Comparison of ENCODE assay signal across 15 cellular contexts in the genomic region with DNA sequence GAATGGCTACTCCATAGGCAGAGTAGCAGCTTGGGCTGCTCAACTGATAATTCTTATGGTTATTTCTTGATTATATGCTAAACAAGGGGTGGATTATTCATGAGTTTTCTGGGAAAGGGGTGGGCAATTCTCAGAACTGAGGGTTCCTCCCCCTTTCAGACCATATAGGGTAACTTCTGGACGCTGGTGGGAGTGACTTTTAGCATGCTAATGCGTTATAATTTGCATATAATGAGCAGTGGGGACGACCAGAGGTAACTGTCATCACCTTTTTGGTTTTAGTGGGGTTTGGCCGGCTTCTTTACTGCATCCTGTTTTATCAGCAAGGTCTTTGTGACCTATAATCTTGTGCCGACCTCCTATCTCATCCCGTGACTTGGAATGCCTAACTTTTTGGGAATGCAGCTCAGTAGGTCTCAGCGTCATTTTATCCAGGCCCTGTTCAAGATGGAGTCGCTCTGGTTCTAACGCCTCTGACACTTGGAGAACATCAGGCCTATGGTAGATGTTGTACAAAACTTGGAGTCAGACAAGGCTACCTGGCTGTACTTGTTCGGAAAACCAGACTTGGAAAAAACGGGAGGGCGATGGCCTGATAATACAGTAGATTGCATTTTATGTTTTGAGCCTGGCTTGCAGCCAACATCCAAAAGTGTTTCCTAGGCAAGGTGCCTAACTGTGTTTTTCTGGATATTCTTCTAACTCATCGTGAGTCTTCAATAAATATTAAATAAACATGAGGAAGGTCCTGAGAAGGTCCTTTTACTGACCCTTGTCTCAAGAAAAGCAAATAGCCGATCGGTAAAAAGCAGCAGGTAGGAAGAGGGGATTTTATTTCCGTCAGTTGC. TPM values are rescaled to one million over a fixed set of nuclear protein-coding genes. Genes with fewer than 3 reads are reported as not detected.
DNase-seq lines count a peak whose midpoint lies in the region; ATAC-seq and TF ChIP-seq lines count a peak whose summit lies in the region.
"Had no signal": no experiment of that assay in that cellular context is flagged by ENCODE, and none has a peak within 500 bp of the region (broad histone marks: within the 10 kb centered on the region; RNA-seq: fewer than 3 reads in every experiment).

No MANE protein-coding gene starts in this region.

- peak overlapping the region; percentile 29 for H3K27ac Mint-ChIP-seq in activated CD4-positive, alpha-beta T cell treated with anti-CD3 and anti-CD28 coated beads, Interleukin-2, amount 10 ng/mL, durations not matched to agents 24 days and 14 days
- no peak overlapping the region for H3K27ac Mint-ChIP-seq in activated CD4-positive, alpha-beta T cell treated with anti-CD3 and anti-CD28 coated beads for 36 hours

- peak overlapping the region; percentile 87 for H3K4me2 ChIP-seq in OCI-LY3 (ENCODE audit: low read length)

- no peaks in the 10 kb centered on the region for H3K27me3 Mint-ChIP-seq in activated CD4-positive, alpha-beta T cell treated with anti-CD3 and anti-CD28 coated beads, Interleukin-2, amount 10 ng/mL, durations not matched to agents 24 days and 14 days
- no peaks in the 10 kb centered on the region for H3K27me3 Mint-ChIP-seq in activated CD4-positive, alpha-beta T cell treated with anti-CD3 and anti-CD28 coated beads for 36 hours

- no peak for TF ChIP-seq EP300 in gastroesophageal sphincter (IDR thresholded peaks at IDR 0.05)

- CTCF ChIA-PET in activated CD4-positive, alpha-beta T cell treated with anti-CD3 and anti-CD28 coated beads for 36 hours (lab: Charles Lee) = no interaction called here
- CTCF ChIA-PET in A673 (lab: Charles Lee) = no interaction called here

- no peaks in the 10 kb centered on the region for H3K9me3 Mint-ChIP-seq in activated CD4-positive, alpha-beta T cell treated with anti-CD3 and anti-CD28 coated beads, Interleukin-2, amount 10 ng/mL, durations not matched to agents 24 days and 14 days
- no peaks in the 10 kb centered on the region for H3K9me3 Mint-ChIP-seq in activated CD4-positive, alpha-beta T cell treated with anti-CD3 and anti-CD28 coated beads for 36 hours (ENCODE audit: low read depth)

- H3K36me3 ChIP-seq in OCI-LY3 (replicated peaks; ENCODE audit: low read depth, low read length) = peaks cover 4% of the 10 kb centered on the region
- no peaks in the 10 kb centered on the region for H3K36me3 ChIP-seq in gastroesophageal sphincter
- no peaks in the 10 kb centered on the region for H3K36me3 ChIP-seq in skeletal muscle tissue (ENCODE audit: control insufficient read depth in 3 of 3, insufficient read depth in 3 of 3, low read length in 3 of 3)
- no peaks in the 10 kb centered on the region for H3K36me3 ChIP-seq in A673 (ENCODE audit: insufficient read depth, low read length, poor library complexity, severe bottlenecking)
- H3K36me3 ChIP-seq: colonic mucosa, upper lobe of left lung had no signal

- 55 to 76% methylated on average over 3 of the region's 16 CpGs for WGBS in gastroesophageal sphincter (ENCODE audit: low coverage in 1 of 2), 2 donors

- peaks cover 29% of the 10 kb centered on the region for H3K79me2 ChIP-seq in OCI-LY3 (ENCODE audit: low read length)

- BruUV-seq in A673 (replicated peaks; lab: Mats Ljungman, UMichigan) = no TSS peak

- intact Hi-C loops in activated CD4-positive, alpha-beta T cell treated with anti-CD3 and anti-CD28 coated beads, Interleukin-2, amount 10 ng/mL, durations not matched to agents 24 days and 14 days (cut with micrococcal nuclease) = loop anchor here (10.0 kb wide), 2 partner anchors 144 to 266 kb away; a partner anchor contains a TSS
- intact Hi-C loops in activated CD4-positive, alpha-beta T cell treated with anti-CD3 and anti-CD28 coated beads for 36 hours (cut with DNase I, micrococcal nuclease) = loop anchor here in 1 of 2 experiments (5.0 kb wide), 1 partner anchor 131 kb away; no protein-coding TSS in a partner anchor
- intact Hi-C loops in A673 (cut with micrococcal nuclease; ENCODE audit: unreplicated experiment) = no loop called here

- H3K9ac ChIP-seq in OCI-LY3 (ENCODE audit: low read length) (peak overlapping the region; percentile 95), skeletal muscle tissue (ENCODE audit: low read depth in 1 of 3, low read length in 3 of 3) (no peak overlapping the region)

- H3K27ac ChIP-seq in OCI-LY3 (ENCODE audit: low read length) (no peak overlapping the region), gastroesophageal sphincter (peak overlapping the region in 3 of 4 donors; percentile 91 to 97 (median 93)), skeletal muscle tissue (ENCODE audit: low read depth, low read length) (peak overlapping the region; percentile 30), A673 (ENCODE audit: low read depth, low read length, poor library complexity, severe bottlenecking) (no peak overlapping the region)

- H3K9me3 ChIP-seq in OCI-LY3 (ENCODE audit: insufficient read depth, low read length) = no peaks in the 10 kb centered on the region
- no peaks in the 10 kb centered on the region for H3K9me3 ChIP-seq in gastroesophageal sphincter
- no peaks in the 10 kb centered on the region for H3K9me3 ChIP-seq in skeletal muscle tissue (ENCODE audit: control insufficient read depth in 3 of 3, low read length in 3 of 3)
- H3K9me3 ChIP-seq in A673 (ENCODE audit: low read depth, low read length, poor library complexity, severe bottlenecking) = no peaks in the 10 kb centered on the region
- H3K9me3 ChIP-seq: colonic mucosa had no signal

- TF ChIP-seq CTCF in OCI-LY3 (IDR thresholded peaks at IDR 0.05; ENCODE audit: low read depth, low read length) = no peak
- no peak for TF ChIP-seq CTCF in gastroesophageal sphincter (IDR thresholded peaks at IDR 0.05)
- TF ChIP-seq CTCF in A673 (conservative IDR thresholded peaks at IDR 0.05; ENCODE audit: low read depth, low read length) = no peak

- no peak for TF ChIP-seq POLR2A in gastroesophageal sphincter (IDR thresholded peaks at IDR 0.05)

- H3K27me3 ChIP-seq in OCI-LY3 (ENCODE audit: low read depth, low read length) (no peaks in the 10 kb centered on the region), gastroesophageal sphincter (no peaks in the 10 kb centered on the region), skeletal muscle tissue (ENCODE audit: control insufficient read depth in 3 of 3, insufficient read depth in 3 of 3, low read length in 3 of 3) (no peaks in the 10 kb centered on the region), A673 (replicated peaks; ENCODE audit: insufficient read depth, low read depth, low read length, poor library complexity) (no peaks in the 10 kb centered on the region)
- H3K27me3 ChIP-seq: colonic mucosa had no signal

- no peak overlapping the region for H2AFZ ChIP-seq in OCI-LY3 (ENCODE audit: low read depth, low read length)

- no peak for DNase-seq in activated CD4-positive, alpha-beta T cell treated with anti-CD3 and anti-CD28 coated beads, Interleukin-2, amount 10 ng/mL, durations not matched to agents 24 days and 14 days
- no peak for DNase-seq in activated CD4-positive, alpha-beta T cell treated with anti-CD3 and anti-CD28 coated beads for 36 hours
- no peak for DNase-seq in A673 (ENCODE audit: low spot score)
- DNase-seq: amniotic stem cell; colonic mucosa; GF-D8; left colon; NCI-H1417 treated with DMSO at 0.1 percent for 48 hours; stimulated activated CD4-positive, alpha-beta T cell treated with anti-CD3 and anti-CD28 coated beads, Interleukin-4, amount 100 ng/mL, for 24 hours; upper lobe of left lung had no signal

- peak overlapping the region; percentile 94 for H3K4me3 ChIP-seq in OCI-LY3 (ENCODE audit: low read length)
- no peak overlapping the region for H3K4me3 ChIP-seq in gastroesophageal sphincter
- H3K4me3 ChIP-seq in skeletal muscle tissue (ENCODE audit: low read length in 3 of 3) = no peak overlapping the region
- no peak overlapping the region for H3K4me3 ChIP-seq in A673 (ENCODE audit: low read depth, low read length, poor library complexity, severe bottlenecking)

- POLR2A ChIA-PET in activated CD4-positive, alpha-beta T cell treated with anti-CD3 and anti-CD28 coated beads for 36 hours (lab: Charles Lee) = no interaction called here
- POLR2A ChIA-PET in A673 (lab: Charles Lee; ENCODE audit: low non-redundant PET) = no interaction called here

- H3K4me3 Mint-ChIP-seq in activated CD4-positive, alpha-beta T cell treated with anti-CD3 and anti-CD28 coated beads, Interleukin-2, amount 10 ng/mL, durations not matched to agents 24 days and 14 days = no peak overlapping the region
- no peak overlapping the region for H3K4me3 Mint-ChIP-seq in activated CD4-positive, alpha-beta T cell treated with anti-CD3 and anti-CD28 coated beads for 36 hours

- peaks cover 22% of the 10 kb centered on the region for H3K4me1 Mint-ChIP-seq in activated CD4-positive, alpha-beta T cell treated with anti-CD3 and anti-CD28 coated beads, Interleukin-2, amount 10 ng/mL, durations not matched to agents 24 days and 14 days
- peaks cover 20% of the 10 kb centered on the region for H3K4me1 Mint-ChIP-seq in activated CD4-positive, alpha-beta T cell treated with anti-CD3 and anti-CD28 coated beads for 36 hours

- no peak for ATAC-seq in activated CD4-positive, alpha-beta T cell treated with anti-CD3 and anti-CD28 coated beads for 36 hours
- ATAC-seq in gastroesophageal sphincter (no peak), HG02642 (IDR thresholded peaks at IDR 0.05; ENCODE audit: poor library complexity, unreplicated experiment) (no peak), HG03135 (IDR thresholded peaks at IDR 0.05; ENCODE audit: unreplicated experiment) (no peak)
- ATAC-seq: left colon had no signal

- H3K4me1 ChIP-seq in OCI-LY3 (ENCODE audit: low read length) (peaks cover 26% of the 10 kb centered on the region), gastroesophageal sphincter (peaks cover 0 to 31% (median 0%) of the 10 kb centered on the region in 3 donors), skeletal muscle tissue (ENCODE audit: control insufficient read depth in 3 of 3, insufficient read depth in 3 of 3, low read length in 3 of 3) (peaks cover 16 to 30% (median 24%) of the 10 kb centered on the region in 3 donors), A673 (ENCODE audit: insufficient read depth, low read length, poor library complexity, severe bottlenecking) (peaks cover 4% of the 10 kb centered on the region)
- H3K4me1 ChIP-seq: colonic mucosa had no signal

- H3K36me3 Mint-ChIP-seq in activated CD4-positive, alpha-beta T cell treated with anti-CD3 and anti-CD28 coated beads, Interleukin-2, amount 10 ng/mL, durations not matched to agents 24 days and 14 days (ENCODE audit: low read depth) = peaks cover 7% of the 10 kb centered on the region
- peaks cover 2% of the 10 kb centered on the region for H3K36me3 Mint-ChIP-seq in activated CD4-positive, alpha-beta T cell treated with anti-CD3 and anti-CD28 coated beads for 36 hours (ENCODE audit: low read depth)

- H4K20me1 ChIP-seq in OCI-LY3 (ENCODE audit: insufficient read depth, low read length) = no peaks in the 10 kb centered on the region

RNA-seq across cellular contexts. Expression of a gene that starts 1.8 kb away (rescaled TPM):
- total RNA-seq in activated CD4-positive, alpha-beta T cell treated with anti-CD3 and anti-CD28 coated beads, Interleukin-2, amount 10 ng/mL, durations not matched to agents 24 days and 14 days = 14.9 and 18.3 TPM in 2 replicates
- 10 to 100 TPM; 10.5 to 12.2 TPM for total RNA-seq in activated CD4-positive, alpha-beta T cell treated with anti-CD3 and anti-CD28 coated beads for 36 hours
- total RNA-seq in gastroesophageal sphincter (10 to 100 TPM in 3 of 4 donors, 1 to 10 TPM in 1; 7.8 to 12.9 (median 11.7) TPM), skeletal muscle tissue (15.1 TPM), A673 (2021) (22.3 and 26.5 TPM in 2 replicates)

Comparison
In these comparisons a context has a peak if more than half of its experiments do, and no peak if none do; other contexts are left out.
1. H3K27ac ChIP-seq: peak in gastroesophageal sphincter (3 of 4) and skeletal muscle tissue (single experiment); none in OCI-LY3 (single experiment) and A673 (single experiment).